ENCODE assay signal across 1 cellular context in genomic region chr11:45578286-45578685, GRCh38.
TF ChIP-seq lines count a peak whose summit lies in the region.

No MANE protein-coding gene starts in this region.

TF ChIP-seq in SK-N-SH treated with all-trans-retinoic acid at 6 μM for 48 hours, 23 proteins besides CTCF, POLR2A, EP300 and RAD21 (continued from another document):
- TF ChIP-seq ZNF565 (CRISPR knock-in tag; conservative IDR thresholded peaks at IDR 0.05; ENCODE audit: low read depth) (no peak), TSHZ2 (CRISPR knock-in tag; IDR thresholded peaks at IDR 0.05) (no peak), CSRNP3 (CRISPR knock-in tag; IDR thresholded peaks at IDR 0.05) (no peak), POU6F1 (CRISPR knock-in tag; IDR thresholded peaks at IDR 0.05; ENCODE audit: borderline replicate concordance, low read depth) (no peak)
TF ChIP-seq in SK-N-SH treated with all-trans-retinoic acid at 6 μM for 48 hours: peak in this region for 0.
